Comparison of ENCODE assay signal across 17 cellular contexts in the genomic region with DNA sequence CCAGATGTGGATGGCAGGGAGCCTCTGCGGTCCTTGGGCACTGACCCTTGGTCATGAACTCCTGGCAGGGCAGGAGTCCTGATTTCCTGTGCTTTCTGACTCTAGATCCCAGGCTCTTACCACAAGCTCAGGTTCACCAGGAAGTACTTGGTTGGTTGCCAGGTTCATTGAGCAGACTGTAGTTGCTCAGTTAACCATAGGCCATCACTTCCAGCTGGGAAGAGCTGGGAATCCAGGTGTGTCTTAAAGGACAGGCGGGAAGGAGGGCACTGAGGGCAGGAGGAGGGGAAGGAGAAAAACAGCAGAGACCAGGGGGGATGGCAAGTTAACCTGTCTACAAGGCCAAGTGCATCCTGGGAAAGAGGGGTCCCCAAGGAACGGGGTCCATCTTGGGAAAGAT. TPM values are rescaled to one million over a fixed set of nuclear protein-coding genes. Genes with fewer than 3 reads are reported as not detected.
DNase-seq lines count a peak whose midpoint lies in the region; ATAC-seq and TF ChIP-seq lines count a peak whose summit lies in the region.
"Had no signal": no experiment of that assay in that cellular context is flagged by ENCODE, and none has a peak within 500 bp of the region (broad histone marks: within the 10 kb centered on the region; RNA-seq: fewer than 3 reads in every experiment).

No MANE protein-coding gene starts in this region.

- H3K9me3 Mint-ChIP-seq in MCF 10A (ENCODE audit: unreplicated experiment) = no peaks in the 10 kb centered on the region
- H3K9me3 Mint-ChIP-seq in natural killer cell = no peaks in the 10 kb centered on the region

- H3K4me3 ChIP-seq in breast epithelium = no peak overlapping the region
- H3K4me3 ChIP-seq: A549 had no signal

- H3K36me3 ChIP-seq in breast epithelium = no peaks in the 10 kb centered on the region

- BruUV-seq in MCF 10A (replicated peaks; lab: Mats Ljungman, UMichigan) = no TSS peak

- CTCF ChIA-PET in MCF 10A (lab: Yijun Ruan, JAX) = interaction anchor here (0.6 kb wide), 1 partner anchor 30 kb away, joined by 5 read pairs; no protein-coding TSS in a partner anchor

- POLR2A ChIA-PET in MCF 10A (lab: Yijun Ruan, JAX) = interaction anchor here (0.6 to 1.3 kb wide), 2 partner anchors 18 to 150 kb away, joined by 3 read pairs; no protein-coding TSS in a partner anchor

- intact Hi-C loops in MCF 10A (cut with micrococcal nuclease) = loop anchor here (10.0 kb wide), 1 partner anchor 148 kb away; a partner anchor contains a TSS
- intact Hi-C loops in breast epithelium (cut with DNase I; ENCODE audit: low total_unique reads) = no loop called here
- intact Hi-C loops in natural killer cell (cut with micrococcal nuclease) = no loop called here

- DNase-seq in MCF 10A (ENCODE audit: unreplicated experiment) (no peak), breast epithelium (ENCODE audit: low spot score in 2 of 2) (no peak), T-helper 17 cell (no peak), natural killer cell (no peak), DMS53 (lab: John Stamatoyannopoulos, UW) (no peak)
- DNase-seq: DMS79 treated with DMSO at 0.1 percent for 48 hours, H7, KBM-7, NCI-H1105 treated with DMSO at 0.1 percent for 48 hours, NCI-H1694, NCI-H2081 treated with DMSO at 0.1 percent for 48 hours, NCI-H748 treated with DMSO at 0.1 percent for 48 hours, SHP77 treated with DMSO at 0.1 percent for 48 hours, SK-N-SH had no signal

- H3K9me3 ChIP-seq in breast epithelium (no peaks in the 10 kb centered on the region), T-helper 17 cell (ENCODE audit: control insufficient read depth, low read length, poor library complexity, severe bottlenecking) (no peaks in the 10 kb centered on the region)
- H3K9me3 ChIP-seq: A549, SK-N-SH had no signal

- H3K27ac Mint-ChIP-seq in MCF 10A (ENCODE audit: low read depth, unreplicated experiment) = peak overlapping the region; percentile 41
- peak overlapping the region; percentile 67 for H3K27ac Mint-ChIP-seq in T-helper 17 cell
- H3K27ac Mint-ChIP-seq in natural killer cell = peak overlapping the region; percentile 1 to 47

- H3K27me3 ChIP-seq in breast epithelium = no peaks in the 10 kb centered on the region

- TF ChIP-seq CTCF in MCF 10A (IDR thresholded peaks at IDR 0.05; ENCODE audit: unreplicated experiment) (no peak), breast epithelium (IDR thresholded peaks at IDR 0.05) (no peak), natural killer cell (IDR thresholded peaks at IDR 0.05) (no peak)

- H3K36me3 Mint-ChIP-seq in MCF 10A (ENCODE audit: insufficient read depth, unreplicated experiment) (peaks cover 6% of the 10 kb centered on the region), T-helper 17 cell (ENCODE audit: low read depth) (peaks cover 4% of the 10 kb centered on the region), natural killer cell (no peaks in the 10 kb centered on the region)

- peaks cover 3 to 8% of the 10 kb centered on the region in 2 donors for H3K4me1 ChIP-seq in breast epithelium
- H3K4me1 ChIP-seq: A549 had no signal

- H3K27me3 Mint-ChIP-seq in MCF 10A (ENCODE audit: insufficient read depth, unreplicated experiment) (no peaks in the 10 kb centered on the region), T-helper 17 cell (no peaks in the 10 kb centered on the region), natural killer cell (ENCODE audit: low read depth in 2 of 2) (no peaks in the 10 kb centered on the region)

- H3K4me3 Mint-ChIP-seq in MCF 10A (ENCODE audit: unreplicated experiment) (no peak overlapping the region), T-helper 17 cell (no peak overlapping the region), natural killer cell (no peak overlapping the region)

- ATAC-seq in T-helper 17 cell (no peak), natural killer cell (no peak), HG02798 (IDR thresholded peaks at IDR 0.05; ENCODE audit: poor library complexity, unreplicated experiment) (no peak), HG02852 (IDR thresholded peaks at IDR 0.05; ENCODE audit: unreplicated experiment) (no peak)
- ATAC-seq: A549 had no signal

- H3K4me1 Mint-ChIP-seq in MCF 10A (ENCODE audit: insufficient read depth, unreplicated experiment) (peaks cover 10% of the 10 kb centered on the region), T-helper 17 cell (peaks cover 24% of the 10 kb centered on the region), natural killer cell (peaks cover 46 to 52% of the 10 kb centered on the region in 2 donors)

- H3K27ac ChIP-seq in breast epithelium = no peak overlapping the region
- H3K27ac ChIP-seq: A549 had no signal

- no peak for TF ChIP-seq POLR2A in breast epithelium (IDR thresholded peaks at IDR 0.05)

RNA-seq across cellular contexts. Expression of a gene that starts 11.5 kb away (rescaled TPM):
- total RNA-seq in MCF 10A (2022) (11.8 and 13.3 TPM in 2 replicates), breast epithelium (10 to 100 TPM in 1 of 3 donors, 1 to 10 TPM in 2; 6.9 to 19.8 (median 9.8) TPM), T-helper 17 cell (100 to 1,000 TPM; 203 to 207 TPM), natural killer cell (100 to 1,000 TPM; 387 to 749 (median 430) TPM)

Comparison
In these comparisons a context has a peak if more than half of its experiments do, and no peak if none do; other contexts are left out.
1. RNA of a gene that starts 11.5 kb away (total RNA-seq): 387 to 749 TPM in natural killer cell and 203 to 207 TPM in T-helper 17 cell; 11.8 to 13.3 TPM in MCF 10A and 6.9 to 19.8 TPM in breast epithelium; every median in the first group is over 4 times any median in the second.
2. Peak in every context shown above with its lines, with median percentiles within 50 percentile points of each other: H3K27ac Mint-ChIP-seq.